8 cellular contexts compared by ENCODE assay signal in genomic region chr15:34436956-34437442, GRCh38. TPM values are rescaled to one million over a fixed set of nuclear protein-coding genes. Genes with fewer than 3 reads are reported as not detected.
A peak's percentile ranks its signal among the peaks of the same experiment; 100 is the strongest.
DNase-seq lines count a peak whose midpoint lies in the region; ATAC-seq and TF ChIP-seq lines count a peak whose summit lies in the region.

No MANE protein-coding gene starts in this region.

- no peak overlapping the region for H3K27ac Mint-ChIP-seq in glutamatergic neuron (ENCODE audit: unreplicated experiment)
- no peak overlapping the region for H3K27ac Mint-ChIP-seq in progenitor cell of endocrine pancreas

- peak overlapping the region; percentile 51 for H3K4me3 ChIP-seq in NT2/D1 (ENCODE audit: insufficient read length, low read depth)

- ATAC-seq in GM21529 (IDR thresholded peaks at IDR 0.05; ENCODE audit: unreplicated experiment) (peak; percentile 60), GM18520 (IDR thresholded peaks at IDR 0.05; ENCODE audit: unreplicated experiment) (no peak), HG03108 (IDR thresholded peaks at IDR 0.05; ENCODE audit: unreplicated experiment) (no peak)

- H3K27me3 Mint-ChIP-seq in glutamatergic neuron (ENCODE audit: unreplicated experiment), result peaks cover 2% of the 10 kb centered on the region
- H3K27me3 Mint-ChIP-seq in progenitor cell of endocrine pancreas, result peaks cover 24% of the 10 kb centered on the region

- H3K9ac ChIP-seq in NT2/D1 (ENCODE audit: insufficient read length, low read depth), result peak overlapping the region; percentile 76

- H3K4me1 ChIP-seq in NT2/D1 (ENCODE audit: insufficient read depth, insufficient read length), result no peaks in the 10 kb centered on the region

- no peak for TF ChIP-seq CTCF in glutamatergic neuron (IDR thresholded peaks at IDR 0.05; ENCODE audit: partially characterized antibody, unreplicated experiment)
- TF ChIP-seq CTCF in progenitor cell of endocrine pancreas (IDR thresholded peaks at IDR 0.05; ENCODE audit: unreplicated experiment), result peak; percentile 20

- H3K36me3 Mint-ChIP-seq in glutamatergic neuron (ENCODE audit: unreplicated experiment) (peaks cover 4% of the 10 kb centered on the region), progenitor cell of endocrine pancreas (ENCODE audit: insufficient read depth) (peaks cover 2% of the 10 kb centered on the region)

- H3K9me3 Mint-ChIP-seq in glutamatergic neuron (ENCODE audit: unreplicated experiment), result peaks cover 2% of the 10 kb centered on the region
- peaks cover 3% of the 10 kb centered on the region for H3K9me3 Mint-ChIP-seq in progenitor cell of endocrine pancreas (ENCODE audit: low read depth)

- H3K27me3 ChIP-seq in NT2/D1 (ENCODE audit: insufficient read depth, insufficient read length), result no peaks in the 10 kb centered on the region

- no peaks in the 10 kb centered on the region for H3K9me3 ChIP-seq in NT2/D1 (ENCODE audit: insufficient read depth, low read length)

- DNase-seq in Daoy (ENCODE audit: low read depth) (peak; percentile 59), NT2/D1 (ENCODE audit: low read depth, low spot score) (no peak), glutamatergic neuron (peak; percentile 55), progenitor cell of endocrine pancreas (ENCODE audit: low spot score, unreplicated experiment) (peak; percentile 42)
- peak; percentile 84 for DNase-seq in activated effector memory CD4-positive, alpha-beta T cell treated with anti-CD3 and anti-CD28 coated beads, Interleukin-2, amount 50 U/mL, for 16 hours

- H3K36me3 ChIP-seq in NT2/D1 (ENCODE audit: insufficient read depth, insufficient read length, low read length), result peaks cover 18% of the 10 kb centered on the region

- H3K4me1 Mint-ChIP-seq in glutamatergic neuron (ENCODE audit: low read depth, unreplicated experiment) (peaks cover 6% of the 10 kb centered on the region), progenitor cell of endocrine pancreas (ENCODE audit: low read depth) (peaks cover 5% of the 10 kb centered on the region)

- peak overlapping the region; percentile 79 for H3K4me3 Mint-ChIP-seq in glutamatergic neuron (ENCODE audit: unreplicated experiment)
- H3K4me3 Mint-ChIP-seq in progenitor cell of endocrine pancreas (ENCODE audit: low read depth), result peak overlapping the region; percentile 76

RNA-seq across cellular contexts. Expression of gene GOLGA8A, which starts 0.6 kb away (rescaled TPM):
- 9.4 and 19.6 TPM in 2 replicates for total RNA-seq in Daoy (2014; rRNA removed; shearing (Covaris generic))
- total RNA-seq in glutamatergic neuron (ENCODE audit: unreplicated experiment) (85.7 TPM), progenitor cell of endocrine pancreas (160 and 161 TPM in 2 replicates)
